In the genomic region with DNA sequence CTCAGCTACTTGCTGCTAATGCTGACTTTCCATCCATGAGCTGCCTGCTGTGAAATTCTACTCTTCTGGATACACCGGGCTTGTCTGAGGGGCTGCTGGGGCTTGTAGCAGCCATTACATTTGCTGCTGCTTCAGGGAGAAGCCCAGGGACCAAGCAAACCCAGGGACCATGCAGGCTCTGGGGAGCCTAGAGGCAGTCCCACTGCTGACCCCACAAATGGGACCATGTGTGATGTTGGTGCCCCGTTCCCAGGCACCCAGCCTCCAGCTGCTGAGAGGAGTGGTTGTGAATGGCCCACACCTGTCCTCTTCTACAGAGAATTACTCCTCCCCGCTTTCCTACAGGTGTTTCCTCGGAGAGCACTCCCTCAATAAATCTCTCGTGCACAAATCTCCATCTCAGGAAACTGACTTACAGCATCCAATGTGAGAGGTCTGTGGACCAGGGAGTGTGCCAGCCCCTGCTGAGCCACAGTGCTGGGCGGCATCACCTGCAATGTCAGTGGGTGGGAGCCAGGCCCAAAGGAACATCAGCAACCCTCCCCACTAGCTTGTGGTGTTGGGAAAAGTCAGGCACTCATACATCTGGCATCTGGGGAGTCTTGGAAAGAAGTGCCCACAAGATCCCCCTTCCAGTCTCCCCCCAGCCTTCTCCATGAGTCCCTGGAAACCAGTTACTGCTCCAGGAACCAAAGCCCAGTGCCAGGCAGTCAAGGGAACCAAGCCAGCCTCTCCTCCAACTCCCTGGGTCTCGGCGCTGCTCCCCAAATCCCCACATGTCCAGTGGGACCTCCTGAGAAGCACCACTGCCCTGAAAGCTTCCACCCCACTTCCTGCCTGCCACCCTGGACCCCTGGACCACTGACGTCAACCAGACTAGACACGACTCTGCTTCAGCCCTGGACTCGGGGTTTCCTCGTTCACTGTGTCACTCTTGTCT, we compare ENCODE assay signal across 2 cellular contexts.
TF ChIP-seq lines count a peak whose summit lies in the region.

No MANE protein-coding gene starts in this region.

TF ChIP-seq in IMR-90, 13 proteins besides CTCF, POLR2A, EP300 and RAD21:
- TF ChIP-seq CHD1 (IDR thresholded peaks at IDR 0.05; ENCODE audit: low read depth, low read length) (no peak), BHLHE40 (IDR thresholded peaks at IDR 0.05; ENCODE audit: low read depth, low read length) (no peak), NFE2L2 (IDR thresholded peaks at IDR 0.05; ENCODE audit: low read depth, low read length) (no peak), RCOR1 (IDR thresholded peaks at IDR 0.05; ENCODE audit: insufficient replicate concordance, low read length) (no peak), MAFK (IDR thresholded peaks at IDR 0.05; ENCODE audit: low read depth, low read length) (no peak), RFX5 (IDR thresholded peaks at IDR 0.05; ENCODE audit: low read depth, low read length) (no peak), USF2 (IDR thresholded peaks at IDR 0.05; ENCODE audit: low read depth, low read length) (no peak), ELK1 (IDR thresholded peaks at IDR 0.05; ENCODE audit: borderline replicate concordance, low read depth, low read length) (no peak), FOS (IDR thresholded peaks at IDR 0.05; ENCODE audit: low read depth, low read length) (no peak), SMC3 (IDR thresholded peaks at IDR 0.05; ENCODE audit: low read depth, low read length) (no peak), MXI1 (IDR thresholded peaks at IDR 0.05; ENCODE audit: borderline replicate concordance, low read depth, low read length) (no peak), MAZ (IDR thresholded peaks at IDR 0.05; ENCODE audit: borderline replicate concordance, low read depth, low read length) (no peak), CEBPB (IDR thresholded peaks at IDR 0.05; ENCODE audit: low read depth, low read length) (no peak)
TF ChIP-seq in IMR-90: peak in this region for 0.

TF ChIP-seq in HepG2, 621 proteins besides CTCF, POLR2A, EP300 and RAD21:
- TF ChIP-seq, protein P1, sequence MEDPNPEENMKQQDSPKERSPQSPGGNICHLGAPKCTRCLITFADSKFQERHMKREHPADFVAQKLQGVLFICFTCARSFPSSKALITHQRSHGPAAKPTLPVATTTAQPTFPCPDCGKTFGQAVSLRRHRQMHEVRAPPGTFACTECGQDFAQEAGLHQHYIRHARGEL (CRISPR knock-in tag; IDR thresholded peaks at IDR 0.05): no peak
- TF ChIP-seq SMARCE1 (IDR thresholded peaks at IDR 0.05; ENCODE audit: borderline replicate concordance): no peak
- TF ChIP-seq ISL2 (CRISPR knock-in tag; IDR thresholded peaks at IDR 0.05): no peak
- TF ChIP-seq FOXC1 (CRISPR knock-in tag; IDR thresholded peaks at IDR 0.05; ENCODE audit: borderline replicate concordance): no peak
- TF ChIP-seq CAMTA2 (CRISPR knock-in tag; IDR thresholded peaks at IDR 0.05; ENCODE audit: borderline replicate concordance): no peak
- TF ChIP-seq GMEB2 (CRISPR knock-in tag; IDR thresholded peaks at IDR 0.05; ENCODE audit: low read depth): no peak
- no peak for TF ChIP-seq ZNF879 (CRISPR knock-in tag; IDR thresholded peaks at IDR 0.05)
- no peak for TF ChIP-seq IKZF1 (IDR thresholded peaks at IDR 0.05)
- TF ChIP-seq ZNF512B (CRISPR knock-in tag; IDR thresholded peaks at IDR 0.05; ENCODE audit: borderline replicate concordance): no peak
- TF ChIP-seq ZNF317 (CRISPR knock-in tag; IDR thresholded peaks at IDR 0.05): no peak
- TF ChIP-seq, protein P2, sequence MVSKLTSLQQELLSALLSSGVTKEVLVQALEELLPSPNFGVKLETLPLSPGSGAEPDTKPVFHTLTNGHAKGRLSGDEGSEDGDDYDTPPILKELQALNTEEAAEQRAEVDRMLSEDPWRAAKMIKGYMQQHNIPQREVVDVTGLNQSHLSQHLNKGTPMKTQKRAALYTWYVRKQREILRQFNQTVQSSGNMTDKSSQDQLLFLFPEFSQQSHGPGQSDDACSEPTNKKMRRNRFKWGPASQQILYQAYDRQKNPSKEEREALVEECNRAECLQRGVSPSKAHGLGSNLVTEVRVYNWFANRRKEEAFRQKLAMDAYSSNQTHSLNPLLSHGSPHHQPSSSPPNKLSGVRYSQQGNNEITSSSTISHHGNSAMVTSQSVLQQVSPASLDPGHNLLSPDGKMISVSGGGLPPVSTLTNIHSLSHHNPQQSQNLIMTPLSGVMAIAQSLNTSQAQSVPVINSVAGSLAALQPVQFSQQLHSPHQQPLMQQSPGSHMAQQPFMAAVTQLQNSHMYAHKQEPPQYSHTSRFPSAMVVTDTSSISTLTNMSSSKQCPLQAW (CRISPR knock-in tag; IDR thresholded peaks at IDR 0.05): no peak
- TF ChIP-seq ZNF652 (CRISPR knock-in tag; IDR thresholded peaks at IDR 0.05; ENCODE audit: borderline replicate concordance, low read depth): no peak
- no peak for TF ChIP-seq E2F1 (CRISPR knock-in tag; IDR thresholded peaks at IDR 0.05)
- no peak for TF ChIP-seq ZNF547 (CRISPR knock-in tag; IDR thresholded peaks at IDR 0.05)
- no peak for TF ChIP-seq CHD2 (IDR thresholded peaks at IDR 0.05; ENCODE audit: low read depth, low read length)
- TF ChIP-seq ZNF501 (CRISPR knock-in tag; IDR thresholded peaks at IDR 0.05): no peak
- TF ChIP-seq CBX2 (IDR thresholded peaks at IDR 0.05; ENCODE audit: low read depth, low read length): no peak
- no peak for TF ChIP-seq CBX2 (CRISPR knock-in tag; IDR thresholded peaks at IDR 0.05; ENCODE audit: low read depth)
- TF ChIP-seq ZBTB20 (CRISPR knock-in tag; IDR thresholded peaks at IDR 0.05; ENCODE audit: borderline replicate concordance, low read depth): no peak
- TF ChIP-seq ZNF484 (CRISPR knock-in tag; IDR thresholded peaks at IDR 0.05; ENCODE audit: borderline replicate concordance, low read depth): no peak
